ENCODE assay signal across 14 cellular contexts in genomic region chr9:109095321-109095720, GRCh38.
"Had no signal": no experiment of that assay in that cellular context is flagged by ENCODE, and none has a peak within 500 bp of the region (broad histone marks: within the 10 kb centered on the region; RNA-seq: fewer than 3 reads in every experiment).

No MANE protein-coding gene starts in this region.

- ATAC-seq: activated naive CD4-positive, alpha-beta T cell treated with anti-CD3 and anti-CD28 coated beads, Interleukin-2, amount 50 U/mL, for 72 hours; effector memory CD8-positive, alpha-beta T cell; left colon; right cardiac atrium; stimulated activated naive CD8-positive, alpha-beta T cell treated with anti-CD3 and anti-CD28 coated beads, Interleukin-15, amount 100 ng/mL, for 72 hours; upper lobe of right lung had no signal

- H3K27ac Mint-ChIP-seq: activated T-helper 2 cell treated with anti-CD3 and anti-CD28 coated beads, Interferon-gamma antibody, Interleukin-2, Interleukin-4, amounts not matched to agents 10 μg/mL and 5 μg/mL and 100 μg/mL, durations not matched to agents 14 hours and 24 hours and 36 hours; effector memory CD8-positive, alpha-beta T cell; stimulated activated naive CD8-positive, alpha-beta T cell treated with anti-CD3 and anti-CD28 coated beads, Interleukin-15, amount 100 ng/mL, for 72 hours had no signal

- H3K4me3 Mint-ChIP-seq: effector memory CD8-positive, alpha-beta T cell; stimulated activated naive CD8-positive, alpha-beta T cell treated with anti-CD3 and anti-CD28 coated beads, Interleukin-15, amount 100 ng/mL, for 72 hours had no signal

- DNase-seq: activated T-cell treated with anti-CD3 and anti-CD28 coated beads, Interleukin-2, amount 50 U/mL, for 1 hour; aorta; dermis blood vessel endothelial cell; effector memory CD8-positive, alpha-beta T cell; left colon; midbrain; posterior cingulate gyrus; right cardiac atrium; stimulated activated naive CD8-positive, alpha-beta T cell treated with anti-CD3 and anti-CD28 coated beads, Interleukin-15, amount 100 ng/mL, for 72 hours; SW 1271; testis; upper lobe of right lung had no signal

- H3K9me3 ChIP-seq: testis, upper lobe of right lung had no signal

- H3K9me3 Mint-ChIP-seq: activated naive CD4-positive, alpha-beta T cell treated with anti-CD3 and anti-CD28 coated beads, Interleukin-2, amount 50 U/mL, for 72 hours; activated T-helper 2 cell treated with anti-CD3 and anti-CD28 coated beads, Interferon-gamma antibody, Interleukin-2, Interleukin-4, amounts not matched to agents 10 μg/mL and 5 μg/mL and 100 μg/mL, durations not matched to agents 14 hours and 24 hours and 36 hours; effector memory CD8-positive, alpha-beta T cell; stimulated activated naive CD8-positive, alpha-beta T cell treated with anti-CD3 and anti-CD28 coated beads, Interleukin-15, amount 100 ng/mL, for 72 hours had no signal

- H3K27me3 Mint-ChIP-seq: effector memory CD8-positive, alpha-beta T cell; stimulated activated naive CD8-positive, alpha-beta T cell treated with anti-CD3 and anti-CD28 coated beads, Interleukin-15, amount 100 ng/mL, for 72 hours had no signal
